Comparison of ENCODE assay signal across 1 cellular context in the genomic region with DNA sequence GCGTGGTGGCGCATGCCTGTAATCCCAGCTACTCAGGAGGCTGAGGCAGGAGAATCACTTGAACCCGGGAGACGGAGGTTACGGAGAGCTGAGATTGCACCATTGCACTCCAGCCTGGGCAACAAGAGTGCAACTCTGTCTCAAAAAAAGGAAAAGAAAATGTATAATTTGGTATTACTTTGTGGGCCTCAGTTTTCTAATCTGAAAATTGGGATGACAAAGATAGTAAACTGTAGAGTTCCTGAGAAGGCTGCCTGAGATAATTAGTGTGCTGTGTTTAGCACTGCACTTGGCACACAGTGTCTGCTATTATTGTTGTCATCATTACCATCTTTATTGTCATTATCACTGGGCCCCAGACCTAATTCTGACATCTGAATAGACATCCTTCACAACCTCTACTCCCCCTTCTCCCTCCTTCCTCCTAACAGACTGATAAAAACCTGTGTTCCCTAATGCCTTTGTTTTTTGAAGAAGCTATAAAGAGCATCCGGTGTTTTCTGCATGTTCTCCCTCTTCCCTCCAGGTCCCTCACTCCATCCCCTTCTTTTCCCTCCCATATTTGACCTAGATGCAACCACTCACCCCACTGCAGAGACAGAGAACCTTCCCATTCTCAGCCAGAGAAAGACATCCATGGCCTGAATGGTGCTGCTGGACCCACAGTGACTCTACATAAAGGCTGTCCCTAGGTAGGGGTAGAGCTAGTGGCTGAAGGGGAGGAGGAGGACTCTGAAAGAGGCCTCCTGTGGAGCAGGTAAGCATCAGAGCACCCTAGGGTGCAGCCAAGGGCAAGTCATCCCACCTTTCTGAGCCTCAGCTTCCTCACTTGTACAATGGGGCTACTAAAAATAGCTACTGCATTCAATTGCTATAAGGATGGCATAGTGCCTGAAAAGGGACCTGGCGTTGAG.
TF ChIP-seq lines count a peak whose summit lies in the region.

No MANE protein-coding gene starts in this region.

TF ChIP-seq in K562, 482 proteins besides CTCF, POLR2A, EP300 and RAD21 (continued from another document):
- TF ChIP-seq, protein P1, sequence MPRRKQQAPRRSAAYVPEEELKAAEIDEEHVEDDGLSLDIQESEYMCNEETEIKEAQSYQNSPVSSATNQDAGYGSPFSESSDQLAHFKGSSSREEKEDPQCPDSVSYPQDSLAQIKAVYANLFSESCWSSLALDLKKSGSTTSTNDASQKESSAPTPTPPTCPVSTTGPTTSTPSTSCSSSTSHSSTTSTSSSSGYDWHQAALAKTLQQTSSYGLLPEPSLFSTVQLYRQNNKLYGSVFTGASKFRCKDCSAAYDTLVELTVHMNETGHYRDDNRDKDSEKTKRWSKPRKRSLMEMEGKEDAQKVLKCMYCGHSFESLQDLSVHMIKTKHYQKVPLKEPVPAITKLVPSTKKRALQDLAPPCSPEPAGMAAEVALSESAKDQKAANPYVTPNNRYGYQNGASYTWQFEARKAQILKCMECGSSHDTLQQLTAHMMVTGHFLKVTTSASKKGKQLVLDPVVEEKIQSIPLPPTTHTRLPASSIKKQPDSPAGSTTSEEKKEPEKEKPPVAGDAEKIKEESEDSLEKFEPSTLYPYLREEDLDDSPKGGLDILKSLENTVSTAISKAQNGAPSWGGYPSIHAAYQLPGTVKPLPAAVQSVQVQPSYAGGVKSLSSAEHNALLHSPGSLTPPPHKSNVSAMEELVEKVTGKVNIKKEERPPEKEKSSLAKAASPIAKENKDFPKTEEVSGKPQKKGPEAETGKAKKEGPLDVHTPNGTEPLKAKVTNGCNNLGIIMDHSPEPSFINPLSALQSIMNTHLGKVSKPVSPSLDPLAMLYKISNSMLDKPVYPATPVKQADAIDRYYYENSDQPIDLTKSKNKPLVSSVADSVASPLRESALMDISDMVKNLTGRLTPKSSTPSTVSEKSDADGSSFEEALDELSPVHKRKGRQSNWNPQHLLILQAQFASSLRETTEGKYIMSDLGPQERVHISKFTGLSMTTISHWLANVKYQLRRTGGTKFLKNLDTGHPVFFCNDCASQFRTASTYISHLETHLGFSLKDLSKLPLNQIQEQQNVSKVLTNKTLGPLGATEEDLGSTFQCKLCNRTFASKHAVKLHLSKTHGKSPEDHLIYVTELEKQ (CRISPR knock-in tag; IDR thresholded peaks at IDR 0.05): no peak
- TF ChIP-seq SRF (CRISPR knock-in tag; IDR thresholded peaks at IDR 0.05) (no peak), GABPB1 (CRISPR knock-in tag; IDR thresholded peaks at IDR 0.05) (no peak), EHMT2 (IDR thresholded peaks at IDR 0.05) (no peak), KDM1A (IDR thresholded peaks at IDR 0.05) (peak; percentile 10 to 46; a peak in 2 of 4 replicates), SIRT6 (IDR thresholded peaks at IDR 0.05; ENCODE audit: low read depth, low read length) (no peak), MEIS2 (IDR thresholded peaks at IDR 0.05; ENCODE audit: partially characterized antibody) (peak; percentile 19)
- TF ChIP-seq, protein P2, sequence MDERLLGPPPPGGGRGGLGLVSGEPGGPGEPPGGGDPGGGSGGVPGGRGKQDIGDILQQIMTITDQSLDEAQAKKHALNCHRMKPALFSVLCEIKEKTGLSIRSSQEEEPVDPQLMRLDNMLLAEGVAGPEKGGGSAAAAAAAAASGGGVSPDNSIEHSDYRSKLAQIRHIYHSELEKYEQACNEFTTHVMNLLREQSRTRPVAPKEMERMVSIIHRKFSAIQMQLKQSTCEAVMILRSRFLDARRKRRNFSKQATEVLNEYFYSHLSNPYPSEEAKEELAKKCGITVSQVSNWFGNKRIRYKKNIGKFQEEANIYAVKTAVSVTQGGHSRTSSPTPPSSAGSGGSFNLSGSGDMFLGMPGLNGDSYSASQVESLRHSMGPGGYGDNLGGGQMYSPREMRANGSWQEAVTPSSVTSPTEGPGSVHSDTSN (CRISPR knock-in tag; IDR thresholded peaks at IDR 0.05; ENCODE audit: low read depth): no peak
- TF ChIP-seq, protein P2 (tag; conservative IDR thresholded peaks at IDR 0.05; ENCODE audit: low read depth): 0 out of 2 replicates have a peak, but pooled peaks have one; percentile 15
- TF ChIP-seq, protein P3, sequence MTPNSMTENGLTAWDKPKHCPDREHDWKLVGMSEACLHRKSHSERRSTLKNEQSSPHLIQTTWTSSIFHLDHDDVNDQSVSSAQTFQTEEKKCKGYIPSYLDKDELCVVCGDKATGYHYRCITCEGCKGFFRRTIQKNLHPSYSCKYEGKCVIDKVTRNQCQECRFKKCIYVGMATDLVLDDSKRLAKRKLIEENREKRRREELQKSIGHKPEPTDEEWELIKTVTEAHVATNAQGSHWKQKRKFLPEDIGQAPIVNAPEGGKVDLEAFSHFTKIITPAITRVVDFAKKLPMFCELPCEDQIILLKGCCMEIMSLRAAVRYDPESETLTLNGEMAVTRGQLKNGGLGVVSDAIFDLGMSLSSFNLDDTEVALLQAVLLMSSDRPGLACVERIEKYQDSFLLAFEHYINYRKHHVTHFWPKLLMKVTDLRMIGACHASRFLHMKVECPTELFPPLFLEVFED (CRISPR knock-in tag; conservative IDR thresholded peaks at IDR 0.05): no peak
- TF ChIP-seq, protein P4, sequence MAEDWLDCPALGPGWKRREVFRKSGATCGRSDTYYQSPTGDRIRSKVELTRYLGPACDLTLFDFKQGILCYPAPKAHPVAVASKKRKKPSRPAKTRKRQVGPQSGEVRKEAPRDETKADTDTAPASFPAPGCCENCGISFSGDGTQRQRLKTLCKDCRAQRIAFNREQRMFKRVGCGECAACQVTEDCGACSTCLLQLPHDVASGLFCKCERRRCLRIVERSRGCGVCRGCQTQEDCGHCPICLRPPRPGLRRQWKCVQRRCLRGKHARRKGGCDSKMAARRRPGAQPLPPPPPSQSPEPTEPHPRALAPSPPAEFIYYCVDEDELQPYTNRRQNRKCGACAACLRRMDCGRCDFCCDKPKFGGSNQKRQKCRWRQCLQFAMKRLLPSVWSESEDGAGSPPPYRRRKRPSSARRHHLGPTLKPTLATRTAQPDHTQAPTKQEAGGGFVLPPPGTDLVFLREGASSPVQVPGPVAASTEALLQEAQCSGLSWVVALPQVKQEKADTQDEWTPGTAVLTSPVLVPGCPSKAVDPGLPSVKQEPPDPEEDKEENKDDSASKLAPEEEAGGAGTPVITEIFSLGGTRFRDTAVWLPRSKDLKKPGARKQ (CRISPR knock-in tag; IDR thresholded peaks at IDR 0.05): no peak
- TF ChIP-seq, protein P5, sequence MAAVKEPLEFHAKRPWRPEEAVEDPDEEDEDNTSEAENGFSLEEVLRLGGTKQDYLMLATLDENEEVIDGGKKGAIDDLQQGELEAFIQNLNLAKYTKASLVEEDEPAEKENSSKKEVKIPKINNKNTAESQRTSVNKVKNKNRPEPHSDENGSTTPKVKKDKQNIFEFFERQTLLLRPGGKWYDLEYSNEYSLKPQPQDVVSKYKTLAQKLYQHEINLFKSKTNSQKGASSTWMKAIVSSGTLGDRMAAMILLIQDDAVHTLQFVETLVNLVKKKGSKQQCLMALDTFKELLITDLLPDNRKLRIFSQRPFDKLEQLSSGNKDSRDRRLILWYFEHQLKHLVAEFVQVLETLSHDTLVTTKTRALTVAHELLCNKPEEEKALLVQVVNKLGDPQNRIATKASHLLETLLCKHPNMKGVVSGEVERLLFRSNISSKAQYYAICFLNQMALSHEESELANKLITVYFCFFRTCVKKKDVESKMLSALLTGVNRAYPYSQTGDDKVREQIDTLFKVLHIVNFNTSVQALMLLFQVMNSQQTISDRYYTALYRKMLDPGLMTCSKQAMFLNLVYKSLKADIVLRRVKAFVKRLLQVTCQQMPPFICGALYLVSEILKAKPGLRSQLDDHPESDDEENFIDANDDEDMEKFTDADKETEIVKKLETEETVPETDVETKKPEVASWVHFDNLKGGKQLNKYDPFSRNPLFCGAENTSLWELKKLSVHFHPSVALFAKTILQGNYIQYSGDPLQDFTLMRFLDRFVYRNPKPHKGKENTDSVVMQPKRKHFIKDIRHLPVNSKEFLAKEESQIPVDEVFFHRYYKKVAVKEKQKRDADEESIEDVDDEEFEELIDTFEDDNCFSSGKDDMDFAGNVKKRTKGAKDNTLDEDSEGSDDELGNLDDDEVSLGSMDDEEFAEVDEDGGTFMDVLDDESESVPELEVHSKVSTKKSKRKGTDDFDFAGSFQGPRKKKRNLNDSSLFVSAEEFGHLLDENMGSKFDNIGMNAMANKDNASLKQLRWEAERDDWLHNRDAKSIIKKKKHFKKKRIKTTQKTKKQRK (IDR thresholded peaks at IDR 0.05; ENCODE audit: borderline replicate concordance, low read depth, low read length): no peak
